33 cellular contexts compared by ENCODE assay signal in the genomic region with DNA sequence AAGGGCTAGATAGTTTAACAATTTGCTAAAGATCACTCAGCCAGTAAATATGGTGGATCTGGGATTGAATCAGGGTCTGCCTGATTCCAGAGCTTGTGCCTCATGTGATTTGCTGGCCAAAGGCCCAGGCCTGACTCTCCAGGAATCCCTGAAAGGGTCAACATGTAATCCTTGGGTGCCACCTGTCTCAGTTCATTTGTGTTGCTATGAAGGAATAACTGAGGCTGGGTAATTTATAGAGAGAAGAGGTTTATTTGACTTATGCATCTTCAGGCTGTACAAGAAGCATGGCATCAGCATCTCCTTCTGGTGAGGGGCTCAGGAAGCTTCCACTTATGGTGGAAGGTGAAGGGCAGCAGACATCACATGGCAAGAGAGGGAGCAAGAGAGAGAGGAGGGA.
"Had no signal": no experiment of that assay in that cellular context is flagged by ENCODE, and none has a peak within 500 bp of the region (broad histone marks: within the 10 kb centered on the region; RNA-seq: fewer than 3 reads in every experiment).

No MANE protein-coding gene starts in this region.

- H3K9ac ChIP-seq: SK-N-SH had no signal

- H3K27me3 ChIP-seq: ascending aorta, cardiac muscle cell, MG63, Peyer's patch, SJSA1 had no signal

- DNase-seq: activated CD4-positive, alpha-beta T cell treated with anti-CD3 and anti-CD28 coated beads for 36 hours; activated CD4-positive, alpha-beta T cell treated with anti-CD3 and anti-CD28 coated beads, Interleukin-2, amount 10 ng/mL, durations not matched to agents 7 days and 5 days; activated CD4-positive, alpha-beta T cell treated with anti-CD3 and anti-CD28 coated beads, Interleukin-2, amount 50 U/mL, for 48 hours; activated CD8-positive, alpha-beta T cell treated with anti-CD3 and anti-CD28 coated beads, Interleukin-2, amount 10 ng/mL, durations not matched to agents 7 days and 5 days; activated gamma-delta T cell; activated naive CD4-positive, alpha-beta T cell treated with Interleukin-2 at 50 U/mL for 16 hours; activated naive CD8-positive, alpha-beta T cell treated with anti-CD3 and anti-CD28 coated beads, Interleukin-2, amount 10 ng/mL, durations not matched to agents 7 days and 5 days; activated T-cell treated with anti-CD3 and anti-CD28 coated beads, Interleukin-2, amount 50 U/mL, for 24 hours; amygdala; Kasumi-1; KG1; MG63; NCI-H1048; NCI-H1105 treated with DMSO at 0.1 percent for 48 hours; NCI-H1436; NCI-H1694; NCI-H1930; NCI-H2081 treated with DMSO at 0.1 percent for 48 hours; NCI-H345; NCI-H524 treated with DMSO at 0.1 percent for 48 hours; PC-3; Peyer's patch; RPMI8226; SHP77 treated with DMSO at 0.1 percent for 48 hours; SK-N-SH had no signal

- H3K4me1 ChIP-seq: ascending aorta, Peyer's patch, SJSA1 had no signal

- H3K27ac Mint-ChIP-seq: activated CD4-positive, alpha-beta T cell treated with anti-CD3 and anti-CD28 coated beads for 36 hours; activated CD4-positive, alpha-beta T cell treated with anti-CD3 and anti-CD28 coated beads, Interleukin-2, amount 10 ng/mL, durations not matched to agents 7 days and 5 days; activated CD8-positive, alpha-beta T cell treated with anti-CD3 and anti-CD28 coated beads, Interleukin-2, amount 10 ng/mL, durations not matched to agents 7 days and 5 days; activated naive CD4-positive, alpha-beta T cell treated with anti-CD3 and anti-CD28 coated beads, Interleukin-2, amount 50 U/mL, for 24 hours; activated naive CD8-positive, alpha-beta T cell treated with anti-CD3 and anti-CD28 coated beads, Interleukin-2, amount 10 ng/mL, durations not matched to agents 7 days and 5 days; activated T-cell treated with anti-CD3 and anti-CD28 coated beads, Interleukin-2, amount 50 U/mL, for 24 hours; activated T-helper 2 cell treated with anti-CD3 and anti-CD28 coated beads, Interferon-gamma antibody, Interleukin-2, Interleukin-4, amounts not matched to agents 10 μg/mL and 5 μg/mL and 100 μg/mL, durations not matched to agents 14 hours and 24 hours and 36 hours; T-helper 1 cell treated with Interleukin-12 subunit alpha and Interleukin-12 subunit beta and Interleukin-4 antibody, amounts not matched to agents 30 μg/mL and 1 μg/mL, for 36 hours; T-helper 2 cell treated with Interferon-gamma antibody and Interleukin-4, amounts not matched to agents 5 μg/mL and 100 μg/mL, for 36 hours had no signal

- FAIRE-seq: TTC549 had no signal

- ATAC-seq: activated CD4-positive, alpha-beta T cell treated with anti-CD3 and anti-CD28 coated beads for 36 hours; activated CD8-positive, alpha-beta T cell treated with anti-CD3 and anti-CD28 coated beads, Interleukin-2, amount 10 ng/mL, durations not matched to agents 7 days and 5 days; PC-3 had no signal

- H3K4me2 ChIP-seq: SK-N-SH had no signal

- H3K9me3 Mint-ChIP-seq: activated CD4-positive, alpha-beta T cell treated with anti-CD3 and anti-CD28 coated beads, Interleukin-2, amount 10 ng/mL, durations not matched to agents 7 days and 5 days; activated naive CD4-positive, alpha-beta T cell treated with anti-CD3 and anti-CD28 coated beads, Interleukin-2, amount 50 U/mL, for 24 hours; activated naive CD8-positive, alpha-beta T cell treated with anti-CD3 and anti-CD28 coated beads, Interleukin-2, amount 10 ng/mL, durations not matched to agents 7 days and 5 days; activated T-cell treated with anti-CD3 and anti-CD28 coated beads, Interleukin-2, amount 50 U/mL, for 24 hours; activated T-helper 2 cell treated with anti-CD3 and anti-CD28 coated beads, Interferon-gamma antibody, Interleukin-2, Interleukin-4, amounts not matched to agents 10 μg/mL and 5 μg/mL and 100 μg/mL, durations not matched to agents 14 hours and 24 hours and 36 hours; T-helper 1 cell treated with Interleukin-12 subunit alpha and Interleukin-12 subunit beta and Interleukin-4 antibody, amounts not matched to agents 30 μg/mL and 1 μg/mL, for 36 hours; T-helper 2 cell treated with Interferon-gamma antibody and Interleukin-4, amounts not matched to agents 5 μg/mL and 100 μg/mL, for 36 hours had no signal

- H3K4me1 Mint-ChIP-seq: activated CD4-positive, alpha-beta T cell treated with anti-CD3 and anti-CD28 coated beads for 36 hours; activated naive CD4-positive, alpha-beta T cell treated with anti-CD3 and anti-CD28 coated beads, Interleukin-2, amount 50 U/mL, for 24 hours had no signal

- H3K36me3 Mint-ChIP-seq: activated naive CD4-positive, alpha-beta T cell treated with anti-CD3 and anti-CD28 coated beads, Interleukin-2, amount 50 U/mL, for 24 hours; activated naive CD8-positive, alpha-beta T cell treated with anti-CD3 and anti-CD28 coated beads, Interleukin-2, amount 10 ng/mL, durations not matched to agents 7 days and 5 days had no signal

- H3K27ac ChIP-seq: ascending aorta, cardiac muscle cell, Peyer's patch, SJSA1 had no signal

- H3K4me3 ChIP-seq: ascending aorta, cardiac muscle cell, MG63, Peyer's patch, SJSA1 had no signal

- H3K36me3 ChIP-seq: ascending aorta, cardiac muscle cell, MG63, Peyer's patch, SJSA1 had no signal

- H3K4me3 Mint-ChIP-seq: activated CD4-positive, alpha-beta T cell treated with anti-CD3 and anti-CD28 coated beads for 36 hours; activated CD4-positive, alpha-beta T cell treated with anti-CD3 and anti-CD28 coated beads, Interleukin-2, amount 10 ng/mL, durations not matched to agents 7 days and 5 days; activated CD8-positive, alpha-beta T cell treated with anti-CD3 and anti-CD28 coated beads, Interleukin-2, amount 10 ng/mL, durations not matched to agents 7 days and 5 days; activated naive CD4-positive, alpha-beta T cell treated with anti-CD3 and anti-CD28 coated beads, Interleukin-2, amount 50 U/mL, for 24 hours; activated naive CD8-positive, alpha-beta T cell treated with anti-CD3 and anti-CD28 coated beads, Interleukin-2, amount 10 ng/mL, durations not matched to agents 7 days and 5 days; activated T-cell treated with anti-CD3 and anti-CD28 coated beads, Interleukin-2, amount 50 U/mL, for 24 hours; T-helper 1 cell treated with Interleukin-12 subunit alpha and Interleukin-12 subunit beta and Interleukin-4 antibody, amounts not matched to agents 30 μg/mL and 1 μg/mL, for 36 hours; T-helper 2 cell treated with Interferon-gamma antibody and Interleukin-4, amounts not matched to agents 5 μg/mL and 100 μg/mL, for 36 hours had no signal

- H3K9me3 ChIP-seq: ascending aorta, MG63, Peyer's patch, SJSA1, SK-N-SH had no signal
